In genomic region chr6:43074847-43075741, GRCh38 we compare ENCODE assay signal across 7 cellular contexts. TPM values are rescaled to one million over a fixed set of nuclear protein-coding genes. Genes with fewer than 3 reads are reported as not detected.
DNase-seq lines count a peak whose midpoint lies in the region; ATAC-seq and TF ChIP-seq lines count a peak whose summit lies in the region.
"Had no signal": no experiment of that assay in that cellular context is flagged by ENCODE, and none has a peak within 500 bp of the region (broad histone marks: within the 10 kb centered on the region; RNA-seq: fewer than 3 reads in every experiment).

No MANE protein-coding gene starts in this region.

- ATAC-seq in GM21717 (IDR thresholded peaks at IDR 0.05; ENCODE audit: unreplicated experiment), result no peak

- H3K36me3 Mint-ChIP-seq in IgD-negative memory B cell, result peaks cover 13% of the 10 kb centered on the region
- H3K36me3 Mint-ChIP-seq in endodermal cell (ENCODE audit: low read depth), result peaks cover 23% of the 10 kb centered on the region

- H3K4me1 ChIP-seq in endodermal cell (ENCODE audit: control insufficient read depth, insufficient read depth, low read length) (peaks cover 8% of the 10 kb centered on the region), prostate gland (replicated peaks) (peaks cover 8% of the 10 kb centered on the region)

- no peak overlapping the region for H3K9ac ChIP-seq in endodermal cell (ENCODE audit: extremely low read depth, low read length, poor library complexity, severe bottlenecking)

- no peak for TF ChIP-seq POLR2A in prostate gland (IDR thresholded peaks at IDR 0.05)

- H3K9me3 ChIP-seq in endodermal cell (ENCODE audit: control insufficient read depth, low read length), result no peaks in the 10 kb centered on the region
- H3K9me3 ChIP-seq in prostate gland, result no peaks in the 10 kb centered on the region
- H3K9me3 ChIP-seq: thoracic aorta had no signal

- peaks cover 26% of the 10 kb centered on the region for H3K27me3 Mint-ChIP-seq in IgD-negative memory B cell
- no peaks in the 10 kb centered on the region for H3K27me3 Mint-ChIP-seq in endodermal cell (ENCODE audit: insufficient read depth)

- peaks cover 27% of the 10 kb centered on the region for H3K36me3 ChIP-seq in endodermal cell (ENCODE audit: control insufficient read depth, insufficient read depth, low read length)
- H3K36me3 ChIP-seq in prostate gland, result no peaks in the 10 kb centered on the region

- H3K4me3 Mint-ChIP-seq in IgD-negative memory B cell, result peak overlapping the region in 3 of 4 donors; percentile 8 to 81 (median 26)
- peak overlapping the region; percentile 88 for H3K4me3 Mint-ChIP-seq in endodermal cell

- TF ChIP-seq CTCF in endodermal cell (conservative IDR thresholded peaks at IDR 0.05) (no peak), prostate gland (IDR thresholded peaks at IDR 0.05) (no peak)

- H3K9me3 Mint-ChIP-seq in IgD-negative memory B cell (no peaks in the 10 kb centered on the region), endodermal cell (no peaks in the 10 kb centered on the region)

- H3K27me3 ChIP-seq in endodermal cell (ENCODE audit: control insufficient read depth, insufficient read depth, low read length, poor library complexity, severe bottlenecking) (no peaks in the 10 kb centered on the region), prostate gland (replicated peaks; ENCODE audit: insufficient read depth) (no peaks in the 10 kb centered on the region)

- peaks cover 0 to 4% (median 0%) of the 10 kb centered on the region in 3 donors for H3K4me1 Mint-ChIP-seq in IgD-negative memory B cell
- peaks cover 21% of the 10 kb centered on the region for H3K4me1 Mint-ChIP-seq in endodermal cell

- H3K4me3 ChIP-seq in endodermal cell (ENCODE audit: low read length) (peak overlapping the region; percentile 73), prostate gland (no peak overlapping the region)

- H3K27ac ChIP-seq in endodermal cell (ENCODE audit: low read depth, low read length), result peak overlapping the region; percentile 66
- H3K27ac ChIP-seq in prostate gland, result peak overlapping the region; percentile 49 to 78
- H3K27ac ChIP-seq: thoracic aorta had no signal

- intact Hi-C loops in prostate gland (cut with DNase I), result no loop called here

- H3K27ac Mint-ChIP-seq in IgD-negative memory B cell (no peak overlapping the region), endodermal cell (no peak overlapping the region)

- 61 to 94% methylated on average over 2 to 6 of the region's 6 CpGs for WGBS in endodermal cell (ENCODE audit: insufficient coverage in 1 of 2, insufficient read length in 1 of 2), 2 experiments
- WGBS in prostate gland, result 54% methylated on average over 6 of the region's 6 CpGs

- peak; percentile 72 for DNase-seq in endodermal cell
- no peak for DNase-seq in prostate gland (ENCODE audit: low spot score)
- DNase-seq in NCI-H524 treated with DMSO at 0.1 percent for 48 hours (lab: John Stamatoyannopoulos, UW), result no peak
- no peak for DNase-seq in OCI-M2 (lab: John Stamatoyannopoulos, UW; ENCODE audit: unreplicated experiment)

RNA-seq across cellular contexts. Expression of gene PTK7, which starts 1.0 kb away (rescaled TPM):
- not detected for polyA plus RNA-seq in IgD-negative memory B cell
- 100 to 1,000 TPM; 167 to 183 TPM for total RNA-seq in endodermal cell
- polyA plus RNA-seq in endodermal cell (2013, experiment 1 of 2), result 126 TPM
- 121 TPM for polyA plus RNA-seq in endodermal cell (2013, experiment 2 of 2)
- 10 to 100 TPM; 83.3 to 85.2 TPM for total RNA-seq in prostate gland

RNA-seq across cellular contexts. Expression of gene KLC4, which starts 15.7 kb away (rescaled TPM):
- polyA plus RNA-seq in IgD-negative memory B cell, result 10.2 TPM
- total RNA-seq in endodermal cell (10 to 100 TPM; 36.6 to 38.0 TPM), prostate gland (10 to 100 TPM; 27.3 to 41.2 TPM)
- polyA plus RNA-seq in endodermal cell (2013, experiment 1 of 2), result 40.7 TPM
- 35.4 TPM for polyA plus RNA-seq in endodermal cell (2013, experiment 2 of 2)

RNA-seq across cellular contexts. Expression of gene MRPL2, which starts 15.9 kb away (rescaled TPM):
- 50.5 TPM for polyA plus RNA-seq in IgD-negative memory B cell
- total RNA-seq in endodermal cell, result 10 to 100 TPM; 51.6 to 65.2 TPM
- polyA plus RNA-seq in endodermal cell (2013, experiment 1 of 2), result 64.5 TPM
- 63.3 TPM for polyA plus RNA-seq in endodermal cell (2013, experiment 2 of 2)
- total RNA-seq in prostate gland, result 10 to 100 TPM; 19.1 to 52.3 TPM

RNA-seq across cellular contexts. Expression of gene CUL7, which starts 21.4 kb away (rescaled TPM):
- 5.3 TPM for polyA plus RNA-seq in IgD-negative memory B cell
- total RNA-seq in endodermal cell (10 to 100 TPM; 39.0 to 51.7 TPM), prostate gland (10 to 100 TPM; 18.6 to 30.4 TPM)
- 37.9 TPM for polyA plus RNA-seq in endodermal cell (2013, experiment 1 of 2)
- 36.0 TPM for polyA plus RNA-seq in endodermal cell (2013, experiment 2 of 2)

RNA-seq across cellular contexts. Expression of gene RRP36, which starts 53.7 kb away (rescaled TPM):
- 54.8 TPM for polyA plus RNA-seq in IgD-negative memory B cell
- total RNA-seq in endodermal cell (10 to 100 TPM; 76.9 to 80.6 TPM), prostate gland (10 to 100 TPM; 45.1 to 50.8 TPM)
- 68.7 TPM for polyA plus RNA-seq in endodermal cell (2013, experiment 1 of 2)
- 67.9 TPM for polyA plus RNA-seq in endodermal cell (2013, experiment 2 of 2)
